Comparison of ENCODE assay signal across 2 cellular contexts in the genomic region with DNA sequence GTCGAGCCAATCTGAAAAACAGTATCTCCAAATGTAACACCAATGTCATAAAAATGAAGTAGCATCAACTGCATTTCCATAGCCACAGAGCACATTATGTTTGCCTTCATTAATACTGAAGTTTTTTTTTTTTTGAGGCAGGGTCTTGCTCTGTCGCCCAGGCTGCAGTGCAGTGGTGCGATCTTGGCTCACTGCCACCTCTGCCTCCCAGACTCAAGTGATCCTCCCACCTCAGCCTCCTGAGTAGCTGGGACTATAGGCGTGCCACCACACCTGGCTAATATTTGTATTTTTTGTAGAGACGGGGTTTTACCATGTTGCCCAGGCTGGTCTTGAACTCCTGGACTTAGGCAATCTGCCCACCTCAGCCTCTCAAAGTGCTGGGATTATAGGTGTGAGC. TPM values are rescaled to one million over a fixed set of nuclear protein-coding genes. Genes with fewer than 3 reads are reported as not detected.
"Had no signal": no experiment of that assay in that cellular context is flagged by ENCODE, and none has a peak within 500 bp of the region (broad histone marks: within the 10 kb centered on the region; RNA-seq: fewer than 3 reads in every experiment).

No MANE protein-coding gene starts in this region.

RNA-seq across cellular contexts. Expression of a gene that starts 15.0 kb away (rescaled TPM):
- total RNA-seq: aorta, cerebellum had no signal
